Comparison of ENCODE assay signal across 1 cellular context in the genomic region with DNA sequence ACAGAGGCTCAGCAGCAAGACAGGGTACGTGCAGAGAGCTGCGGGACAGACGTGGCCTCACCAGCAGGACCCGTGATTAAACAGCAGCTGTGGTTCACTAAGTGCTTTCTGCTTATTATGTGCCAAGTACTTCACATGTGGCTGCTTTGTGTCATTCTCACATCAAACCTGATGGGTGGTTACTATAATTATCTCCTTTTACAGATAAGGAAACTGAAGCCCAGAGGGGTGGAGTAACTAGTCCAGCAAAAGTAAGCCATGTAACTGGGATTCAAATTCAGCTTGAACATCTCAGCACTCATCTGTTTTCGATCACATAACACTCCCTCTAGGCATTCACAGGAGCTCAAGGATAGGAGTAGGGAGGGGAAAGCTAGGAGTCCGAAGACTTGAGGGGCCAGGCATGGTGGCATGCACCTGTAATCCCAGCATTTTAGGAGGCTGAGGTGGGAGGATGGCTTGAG.
TF ChIP-seq lines count a peak whose summit lies in the region.

No MANE protein-coding gene starts in this region.

TF ChIP-seq in K562, 482 proteins besides CTCF, POLR2A, EP300 and RAD21 (continued from another document):
- TF ChIP-seq, protein P1, sequence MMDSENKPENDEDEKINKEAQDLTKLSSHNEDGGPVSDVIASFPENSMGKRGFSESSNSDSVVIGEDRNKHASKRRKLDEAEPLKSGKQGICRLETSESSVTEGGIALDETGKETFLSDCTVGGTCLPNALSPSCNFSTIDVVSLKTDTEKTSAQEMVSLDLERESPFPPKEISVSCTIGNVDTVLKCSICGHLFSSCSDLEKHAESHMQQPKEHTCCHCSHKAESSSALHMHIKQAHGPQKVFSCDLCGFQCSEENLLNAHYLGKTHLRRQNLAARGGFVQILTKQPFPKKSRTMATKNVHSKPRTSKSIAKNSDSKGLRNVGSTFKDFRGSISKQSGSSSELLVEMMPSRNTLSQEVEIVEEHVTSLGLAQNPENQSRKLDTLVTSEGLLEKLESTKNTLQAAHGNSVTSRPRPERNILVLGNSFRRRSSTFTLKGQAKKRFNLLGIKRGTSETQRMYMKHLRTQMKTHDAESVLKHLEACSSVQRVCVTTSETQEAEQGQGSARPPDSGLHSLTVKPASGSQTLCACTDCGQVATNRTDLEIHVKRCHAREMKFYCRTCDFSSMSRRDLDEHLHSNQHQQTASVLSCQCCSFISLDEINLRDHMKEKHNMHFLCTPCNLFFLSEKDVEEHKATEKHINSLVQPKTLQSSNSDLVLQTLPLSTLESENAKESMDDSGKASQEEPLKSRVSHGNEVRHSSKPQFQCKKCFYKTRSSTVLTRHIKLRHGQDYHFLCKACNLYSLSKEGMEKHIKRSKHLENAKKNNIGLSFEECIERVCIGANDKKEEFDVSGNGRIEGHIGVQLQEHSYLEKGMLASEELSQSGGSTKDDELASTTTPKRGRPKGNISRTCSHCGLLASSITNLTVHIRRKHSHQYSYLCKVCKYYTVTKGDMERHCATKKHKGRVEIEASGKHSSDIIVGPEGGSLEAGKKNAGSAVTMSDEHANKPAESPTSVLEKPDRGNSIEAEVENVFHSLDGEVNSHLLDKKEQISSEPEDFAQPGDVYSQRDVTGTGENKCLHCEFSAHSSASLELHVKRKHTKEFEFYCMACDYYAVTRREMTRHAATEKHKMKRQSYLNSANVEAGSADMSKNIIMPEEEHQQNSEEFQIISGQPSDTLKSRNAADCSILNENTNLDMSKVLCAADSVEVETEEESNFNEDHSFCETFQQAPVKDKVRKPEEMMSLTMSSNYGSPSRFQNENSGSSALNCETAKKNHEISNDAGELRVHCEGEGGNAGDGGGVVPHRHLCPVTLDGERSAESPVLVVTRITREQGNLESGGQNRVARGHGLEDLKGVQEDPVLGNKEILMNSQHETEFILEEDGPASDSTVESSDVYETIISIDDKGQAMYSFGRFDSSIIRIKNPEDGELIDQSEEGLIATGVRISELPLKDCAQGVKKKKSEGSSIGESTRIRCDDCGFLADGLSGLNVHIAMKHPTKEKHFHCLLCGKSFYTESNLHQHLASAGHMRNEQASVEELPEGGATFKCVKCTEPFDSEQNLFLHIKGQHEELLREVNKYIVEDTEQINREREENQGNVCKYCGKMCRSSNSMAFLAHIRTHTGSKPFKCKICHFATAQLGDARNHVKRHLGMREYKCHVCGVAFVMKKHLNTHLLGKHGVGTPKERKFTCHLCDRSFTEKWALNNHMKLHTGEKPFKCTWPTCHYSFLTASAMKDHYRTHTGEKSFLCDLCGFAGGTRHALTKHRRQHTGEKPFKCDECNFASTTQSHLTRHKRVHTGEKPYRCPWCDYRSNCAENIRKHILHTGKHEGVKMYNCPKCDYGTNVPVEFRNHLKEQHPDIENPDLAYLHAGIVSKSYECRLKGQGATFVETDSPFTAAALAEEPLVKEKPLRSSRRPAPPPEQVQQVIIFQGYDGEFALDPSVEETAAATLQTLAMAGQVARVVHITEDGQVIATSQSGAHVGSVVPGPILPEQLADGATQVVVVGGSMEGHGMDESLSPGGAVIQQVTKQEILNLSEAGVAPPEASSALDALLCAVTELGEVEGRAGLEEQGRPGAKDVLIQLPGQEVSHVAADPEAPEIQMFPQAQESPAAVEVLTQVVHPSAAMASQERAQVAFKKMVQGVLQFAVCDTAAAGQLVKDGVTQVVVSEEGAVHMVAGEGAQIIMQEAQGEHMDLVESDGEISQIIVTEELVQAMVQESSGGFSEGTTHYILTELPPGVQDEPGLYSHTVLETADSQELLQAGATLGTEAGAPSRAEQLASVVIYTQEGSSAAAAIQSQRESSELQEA (IDR thresholded peaks at IDR 0.05; ENCODE audit: low read depth) = no peak
- TF ChIP-seq KLF1 (tag; IDR thresholded peaks at IDR 0.05) = no peak
- TF ChIP-seq, protein P2, sequence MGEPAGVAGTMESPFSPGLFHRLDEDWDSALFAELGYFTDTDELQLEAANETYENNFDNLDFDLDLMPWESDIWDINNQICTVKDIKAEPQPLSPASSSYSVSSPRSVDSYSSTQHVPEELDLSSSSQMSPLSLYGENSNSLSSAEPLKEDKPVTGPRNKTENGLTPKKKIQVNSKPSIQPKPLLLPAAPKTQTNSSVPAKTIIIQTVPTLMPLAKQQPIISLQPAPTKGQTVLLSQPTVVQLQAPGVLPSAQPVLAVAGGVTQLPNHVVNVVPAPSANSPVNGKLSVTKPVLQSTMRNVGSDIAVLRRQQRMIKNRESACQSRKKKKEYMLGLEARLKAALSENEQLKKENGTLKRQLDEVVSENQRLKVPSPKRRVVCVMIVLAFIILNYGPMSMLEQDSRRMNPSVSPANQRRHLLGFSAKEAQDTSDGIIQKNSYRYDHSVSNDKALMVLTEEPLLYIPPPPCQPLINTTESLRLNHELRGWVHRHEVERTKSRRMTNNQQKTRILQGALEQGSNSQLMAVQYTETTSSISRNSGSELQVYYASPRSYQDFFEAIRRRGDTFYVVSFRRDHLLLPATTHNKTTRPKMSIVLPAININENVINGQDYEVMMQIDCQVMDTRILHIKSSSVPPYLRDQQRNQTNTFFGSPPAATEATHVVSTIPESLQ (CRISPR knock-in tag; IDR thresholded peaks at IDR 0.05) = 0 out of 2 replicates have a peak, but pooled peaks have one; percentile 51
- TF ChIP-seq TAF1 (IDR thresholded peaks at IDR 0.05; ENCODE audit: control insufficient read depth, extremely low read depth, insufficient read depth, low read length, severe bottlenecking) = no peak
- no peak for TF ChIP-seq RBBP5 (IDR thresholded peaks at IDR 0.05; ENCODE audit: borderline replicate concordance, insufficient read depth, low read length, poor library complexity, severe bottlenecking)
- no peak for TF ChIP-seq RBM34 (IDR thresholded peaks at IDR 0.05; ENCODE audit: borderline replicate concordance, insufficient read depth, low read length)
- no peak for TF ChIP-seq CEBPB (tag; IDR thresholded peaks at IDR 0.05)
- no peak for TF ChIP-seq WHSC1 (IDR thresholded peaks at IDR 0.05; ENCODE audit: low read length)
- no peak for TF ChIP-seq ZNF3 (CRISPR knock-in tag; IDR thresholded peaks at IDR 0.05)
- TF ChIP-seq, protein P3, sequence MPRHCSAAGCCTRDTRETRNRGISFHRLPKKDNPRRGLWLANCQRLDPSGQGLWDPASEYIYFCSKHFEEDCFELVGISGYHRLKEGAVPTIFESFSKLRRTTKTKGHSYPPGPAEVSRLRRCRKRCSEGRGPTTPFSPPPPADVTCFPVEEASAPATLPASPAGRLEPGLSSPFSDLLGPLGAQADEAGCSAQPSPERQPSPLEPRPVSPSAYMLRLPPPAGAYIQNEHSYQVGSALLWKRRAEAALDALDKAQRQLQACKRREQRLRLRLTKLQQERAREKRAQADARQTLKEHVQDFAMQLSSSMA (CRISPR knock-in tag; IDR thresholded peaks at IDR 0.05) = no peak
- TF ChIP-seq POLR2G (IDR thresholded peaks at IDR 0.05; ENCODE audit: low read depth, low read length) = no peak
- no peak for TF ChIP-seq HNRNPLL (IDR thresholded peaks at IDR 0.05; ENCODE audit: low read depth, low read length, poor library complexity, severe bottlenecking)
- 0 out of 4 replicates have a peak, but pooled peaks of 1 of the 2 experiments have one; percentile 7 for TF ChIP-seq TBL1XR1 (IDR thresholded peaks at IDR 0.05; ENCODE audit: low read length in 2 of 2)
- TF ChIP-seq SMAD4 (CRISPR knock-in tag; conservative IDR thresholded peaks at IDR 0.05) = no peak; the same call in 1 of the 2 replicates
- 0 out of 2 replicates have a peak, but pooled peaks have one; percentile 26 for TF ChIP-seq ATF7 (IDR thresholded peaks at IDR 0.05)
- TF ChIP-seq, protein P4, sequence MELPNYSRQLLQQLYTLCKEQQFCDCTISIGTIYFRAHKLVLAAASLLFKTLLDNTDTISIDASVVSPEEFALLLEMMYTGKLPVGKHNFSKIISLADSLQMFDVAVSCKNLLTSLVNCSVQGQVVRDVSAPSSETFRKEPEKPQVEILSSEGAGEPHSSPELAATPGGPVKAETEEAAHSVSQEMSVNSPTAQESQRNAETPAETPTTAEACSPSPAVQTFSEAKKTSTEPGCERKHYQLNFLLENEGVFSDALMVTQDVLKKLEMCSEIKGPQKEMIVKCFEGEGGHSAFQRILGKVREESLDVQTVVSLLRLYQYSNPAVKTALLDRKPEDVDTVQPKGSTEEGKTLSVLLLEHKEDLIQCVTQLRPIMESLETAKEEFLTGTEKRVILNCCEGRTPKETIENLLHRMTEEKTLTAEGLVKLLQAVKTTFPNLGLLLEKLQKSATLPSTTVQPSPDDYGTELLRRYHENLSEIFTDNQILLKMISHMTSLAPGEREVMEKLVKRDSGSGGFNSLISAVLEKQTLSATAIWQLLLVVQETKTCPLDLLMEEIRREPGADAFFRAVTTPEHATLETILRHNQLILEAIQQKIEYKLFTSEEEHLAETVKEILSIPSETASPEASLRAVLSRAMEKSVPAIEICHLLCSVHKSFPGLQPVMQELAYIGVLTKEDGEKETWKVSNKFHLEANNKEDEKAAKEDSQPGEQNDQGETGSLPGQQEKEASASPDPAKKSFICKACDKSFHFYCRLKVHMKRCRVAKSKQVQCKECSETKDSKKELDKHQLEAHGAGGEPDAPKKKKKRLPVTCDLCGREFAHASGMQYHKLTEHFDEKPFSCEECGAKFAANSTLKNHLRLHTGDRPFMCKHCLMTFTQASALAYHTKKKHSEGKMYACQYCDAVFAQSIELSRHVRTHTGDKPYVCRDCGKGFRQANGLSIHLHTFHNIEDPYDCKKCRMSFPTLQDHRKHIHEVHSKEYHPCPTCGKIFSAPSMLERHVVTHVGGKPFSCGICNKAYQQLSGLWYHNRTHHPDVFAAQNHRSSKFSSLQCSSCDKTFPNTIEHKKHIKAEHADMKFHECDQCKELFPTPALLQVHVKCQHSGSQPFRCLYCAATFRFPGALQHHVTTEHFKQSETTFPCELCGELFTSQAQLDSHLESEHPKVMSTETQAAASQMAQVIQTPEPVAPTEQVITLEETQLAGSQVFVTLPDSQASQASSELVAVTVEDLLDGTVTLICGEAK (IDR thresholded peaks at IDR 0.05) = no peak
- TF ChIP-seq, protein P4 (CRISPR knock-in tag; IDR thresholded peaks at IDR 0.05) = no peak
- no peak for TF ChIP-seq ZFPM2 (CRISPR knock-in tag; IDR thresholded peaks at IDR 0.05)
- TF ChIP-seq MECOM (CRISPR knock-in tag; IDR thresholded peaks at IDR 0.05) = no peak
- TF ChIP-seq FOXP1 (CRISPR knock-in tag; IDR thresholded peaks at IDR 0.05) = no peak
- TF ChIP-seq, protein P5, sequence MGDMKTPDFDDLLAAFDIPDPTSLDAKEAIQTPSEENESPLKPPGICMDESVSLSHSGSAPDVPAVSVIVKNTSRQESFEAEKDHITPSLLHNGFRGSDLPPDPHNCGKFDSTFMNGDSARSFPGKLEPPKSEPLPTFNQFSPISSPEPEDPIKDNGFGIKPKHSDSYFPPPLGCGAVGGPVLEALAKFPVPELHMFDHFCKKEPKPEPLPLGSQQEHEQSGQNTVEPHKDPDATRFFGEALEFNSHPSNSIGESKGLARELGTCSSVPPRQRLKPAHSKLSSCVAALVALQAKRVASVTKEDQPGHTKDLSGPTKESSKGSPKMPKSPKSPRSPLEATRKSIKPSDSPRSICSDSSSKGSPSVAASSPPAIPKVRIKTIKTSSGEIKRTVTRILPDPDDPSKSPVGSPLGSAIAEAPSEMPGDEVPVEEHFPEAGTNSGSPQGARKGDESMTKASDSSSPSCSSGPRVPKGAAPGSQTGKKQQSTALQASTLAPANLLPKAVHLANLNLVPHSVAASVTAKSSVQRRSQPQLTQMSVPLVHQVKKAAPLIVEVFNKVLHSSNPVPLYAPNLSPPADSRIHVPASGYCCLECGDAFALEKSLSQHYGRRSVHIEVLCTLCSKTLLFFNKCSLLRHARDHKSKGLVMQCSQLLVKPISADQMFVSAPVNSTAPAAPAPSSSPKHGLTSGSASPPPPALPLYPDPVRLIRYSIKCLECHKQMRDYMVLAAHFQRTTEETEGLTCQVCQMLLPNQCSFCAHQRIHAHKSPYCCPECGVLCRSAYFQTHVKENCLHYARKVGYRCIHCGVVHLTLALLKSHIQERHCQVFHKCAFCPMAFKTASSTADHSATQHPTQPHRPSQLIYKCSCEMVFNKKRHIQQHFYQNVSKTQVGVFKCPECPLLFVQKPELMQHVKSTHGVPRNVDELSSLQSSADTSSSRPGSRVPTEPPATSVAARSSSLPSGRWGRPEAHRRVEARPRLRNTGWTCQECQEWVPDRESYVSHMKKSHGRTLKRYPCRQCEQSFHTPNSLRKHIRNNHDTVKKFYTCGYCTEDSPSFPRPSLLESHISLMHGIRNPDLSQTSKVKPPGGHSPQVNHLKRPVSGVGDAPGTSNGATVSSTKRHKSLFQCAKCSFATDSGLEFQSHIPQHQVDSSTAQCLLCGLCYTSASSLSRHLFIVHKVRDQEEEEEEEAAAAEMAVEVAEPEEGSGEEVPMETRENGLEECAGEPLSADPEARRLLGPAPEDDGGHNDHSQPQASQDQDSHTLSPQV (IDR thresholded peaks at IDR 0.05) = no peak; the same call in 1 of the 2 replicates
- no peak for TF ChIP-seq ZNF696 (CRISPR knock-in tag; conservative IDR thresholded peaks at IDR 0.05)
- TF ChIP-seq RHOXF2B (CRISPR knock-in tag; conservative IDR thresholded peaks at IDR 0.05) = no peak
TF ChIP-seq in K562: peak in this region for 30.
